ENCODE assay signal across 8 cellular contexts in the genomic region with DNA sequence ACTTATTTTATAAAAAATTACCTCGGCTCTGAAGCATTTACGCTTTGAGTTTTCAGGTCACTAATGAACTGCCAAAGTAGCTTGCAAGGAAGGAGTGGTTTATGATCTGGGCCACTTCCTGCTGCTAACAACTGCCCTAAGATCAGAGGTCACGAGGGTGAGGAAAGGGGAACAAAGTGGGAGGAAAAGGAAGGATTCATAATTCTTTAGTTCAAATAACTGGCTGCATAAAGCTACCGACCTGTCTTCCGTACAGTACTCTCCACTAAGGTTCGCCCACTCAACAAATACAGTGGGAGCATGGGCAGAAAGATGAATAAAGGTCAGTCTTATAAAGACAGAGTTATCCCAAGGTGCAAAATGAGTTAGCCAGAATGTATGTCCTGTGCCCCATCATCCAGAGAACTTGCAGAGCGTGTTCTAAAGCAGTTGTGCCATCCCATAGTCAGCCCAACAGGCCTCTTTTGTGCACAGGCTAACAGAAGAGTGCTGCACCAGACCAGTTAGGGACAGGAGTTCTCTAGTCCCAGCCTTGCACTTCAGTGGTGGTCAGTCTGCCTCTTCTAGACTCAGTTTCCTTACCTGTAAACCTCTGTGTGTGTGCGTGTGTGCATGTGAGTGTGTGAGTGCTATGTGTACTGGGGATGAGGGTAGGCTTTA.
DNase-seq lines count a peak whose midpoint lies in the region; ATAC-seq and TF ChIP-seq lines count a peak whose summit lies in the region.

No MANE protein-coding gene starts in this region.

- peak overlapping the region; percentile 22 for H2BK5ac ChIP-seq in IMR-90 (ENCODE audit: low read depth, low read length, poor library complexity, severe bottlenecking)

- peak overlapping the region; percentile 71 for H3K4me3 Mint-ChIP-seq in central memory CD8-positive, alpha-beta T cell
- no peak overlapping the region for H3K4me3 Mint-ChIP-seq in neural crest cell

- H4K5ac ChIP-seq in IMR-90 (ENCODE audit: low read depth, low read length): no peak overlapping the region

- H3K36me3 Mint-ChIP-seq in central memory CD8-positive, alpha-beta T cell (ENCODE audit: insufficient read depth): peaks cover 2% of the 10 kb centered on the region
- H3K36me3 Mint-ChIP-seq in neural crest cell (ENCODE audit: low read depth): peaks cover 4% of the 10 kb centered on the region

- POLR2A ChIA-PET in IMR-90 (lab: Charles Lee; ENCODE audit: unreplicated experiment): no interaction called here

- peak overlapping the region; percentile 47; the same call in 1 of the 3 replicates for H2BK15ac ChIP-seq in IMR-90 (ENCODE audit: low read depth, low read length)

- H3K27ac Mint-ChIP-seq in central memory CD8-positive, alpha-beta T cell (ENCODE audit: low read depth): peak overlapping the region; percentile 85
- H3K27ac Mint-ChIP-seq in neural crest cell (ENCODE audit: unreplicated experiment): peak overlapping the region; percentile 5

- peaks cover 40% of the 10 kb centered on the region for H3K9me1 ChIP-seq in IMR-90 (ENCODE audit: insufficient read depth, low read length)

- H4K8ac ChIP-seq in IMR-90 (ENCODE audit: low read depth in 2 of 2, low read length in 2 of 2): peak overlapping the region in 1 of 2 experiments; percentile 12; a peak in 2 of 4 replicates

- TF ChIP-seq POLR2A in IMR-90 (IDR thresholded peaks at IDR 0.05; ENCODE audit: low read depth, low read length): no peak

- ATAC-seq in GM18498 (IDR thresholded peaks at IDR 0.05; ENCODE audit: unreplicated experiment) (peak; percentile 40), IMR-90 (ENCODE audit: low read depth) (no peak), GM21723 (IDR thresholded peaks at IDR 0.05; ENCODE audit: unreplicated experiment) (no peak)
- ATAC-seq in central memory CD8-positive, alpha-beta T cell (replicated peaks; ENCODE audit: extremely low read depth, poor library complexity, severe bottlenecking): no peak

- dilution Hi-C loops in IMR-90 (cut with HindIII; ENCODE audit: low sequenced_read_pairs, unreplicated experiment): no loop called here

- H3K9me3 ChIP-seq in IMR-90 (ENCODE audit: control insufficient read depth, insufficient read depth, low read length): no peaks in the 10 kb centered on the region

- TF ChIP-seq CTCF in IMR-90 (conservative IDR thresholded peaks at IDR 0.05; ENCODE audit: low read depth, low read length): no peak
- no peak for TF ChIP-seq CTCF in neural crest cell (conservative IDR thresholded peaks at IDR 0.05)

- no TSS peak for BruUV-seq in IMR-90 (replicated peaks; lab: Mats Ljungman, UMichigan)

- H2AK9ac ChIP-seq in IMR-90 (replicated peaks; ENCODE audit: low read depth, low read length, poor library complexity): no peak overlapping the region

- H4K20me1 ChIP-seq in IMR-90 (ENCODE audit: insufficient read depth, low read length): peaks cover 64% of the 10 kb centered on the region

- TF ChIP-seq RAD21 in IMR-90 (IDR thresholded peaks at IDR 0.05; ENCODE audit: low read length): no peak

- peaks cover 37% of the 10 kb centered on the region for H3K4me1 Mint-ChIP-seq in central memory CD8-positive, alpha-beta T cell
- H3K4me1 Mint-ChIP-seq in neural crest cell: peaks cover 45% of the 10 kb centered on the region

- H3K4me3 ChIP-seq in IMR-90 (ENCODE audit: insufficient read depth, low read depth, low read length): no peak overlapping the region

- peak overlapping the region; percentile 31; the same call in 1 of the 2 replicates for H3K23ac ChIP-seq in IMR-90 (ENCODE audit: low read depth, low read length)

- 0 out of 2 replicates have a peak overlapping the region, but pooled peaks have one; percentile 18 for H3K18ac ChIP-seq in IMR-90 (ENCODE audit: low read depth, low read length)

- H3K27me3 Mint-ChIP-seq in central memory CD8-positive, alpha-beta T cell: no peaks in the 10 kb centered on the region
- no peaks in the 10 kb centered on the region for H3K27me3 Mint-ChIP-seq in neural crest cell (ENCODE audit: low read depth)

- 100% methylated on average over 1 of the region's 8 CpGs; no CpG with 5 or more reads in 1 of the 2 experiments for WGBS in IMR-90 (ENCODE audit: extremely low coverage in 2 of 2, insufficient read length in 1 of 2), 2 experiments

- DNase-seq in IMR-90 (no peak), neural crest cell (ENCODE audit: low read depth, low spot score) (no peak), AG20443 (ENCODE audit: low spot score) (no peak), NCI-H2029 treated with DMSO at 0.1 percent for 48 hours (lab: John Stamatoyannopoulos, UW) (no peak), iPS-NIHi7 (ENCODE audit: extremely low spot score) (no peak)
- no peak for DNase-seq in central memory CD8-positive, alpha-beta T cell (ENCODE audit: low spot score in 2 of 2)

- CTCF ChIA-PET in IMR-90 (lab: Yijun Ruan, JAX): no interaction called here

- peaks cover 33 to 79% of the 10 kb centered on the region in 2 experiments for H3K79me1 ChIP-seq in IMR-90 (ENCODE audit: low read depth in 1 of 2, low read length in 2 of 2)

- H3K9ac ChIP-seq in IMR-90 (ENCODE audit: low read depth, low read length): no peak overlapping the region

- peak overlapping the region; percentile 9; the same call in 1 of the 2 replicates for H2BK20ac ChIP-seq in IMR-90 (ENCODE audit: low read depth, low read length)

- H2AK5ac ChIP-seq in IMR-90 (ENCODE audit: low read depth, low read length): peak overlapping the region; percentile 36; the same call in 1 of the 2 replicates

- no peak overlapping the region for H3K27ac ChIP-seq in IMR-90 (ENCODE audit: insufficient read depth, low read length)

- H3K4me2 ChIP-seq in IMR-90 (ENCODE audit: low read depth, low read length): no peak overlapping the region

- no peak overlapping the region for H3K56ac ChIP-seq in IMR-90 (ENCODE audit: extremely low read depth, insufficient read depth, low read length)

- in situ Hi-C loops in IMR-90 (cut with MboI; ENCODE audit: low sequenced_read_pairs): no loop called here

- no peaks in the 10 kb centered on the region for H3K9me3 Mint-ChIP-seq in central memory CD8-positive, alpha-beta T cell
- peaks cover 4% of the 10 kb centered on the region for H3K9me3 Mint-ChIP-seq in neural crest cell

- H3K4ac ChIP-seq in IMR-90 (ENCODE audit: low read depth, low read length): peak overlapping the region; percentile 10; the same call in 1 of the 2 replicates

- peak overlapping the region; percentile 10; the same call in 1 of the 2 replicates for H4K91ac ChIP-seq in IMR-90 (ENCODE audit: insufficient read depth, low read depth, low read length)

- H3K14ac ChIP-seq in IMR-90 (replicated peaks; ENCODE audit: low read depth, low read length): 0 out of 2 replicates have a peak overlapping the region, but pooled peaks have one; percentile 46

- H2AFZ ChIP-seq in IMR-90 (replicated peaks; ENCODE audit: low read length, poor library complexity): no peak overlapping the region

- intact Hi-C loops in IMR-90 (cut with micrococcal nuclease): no loop called here

- peaks cover 40% of the 10 kb centered on the region for H3K4me1 ChIP-seq in IMR-90 (ENCODE audit: control insufficient read depth, insufficient read depth, low read length)

- H3K36me3 ChIP-seq in IMR-90 (ENCODE audit: control insufficient read depth, insufficient read depth, low read length): peaks cover 3% of the 10 kb centered on the region

- H2BK120ac ChIP-seq in IMR-90 (ENCODE audit: low read depth, low read length): 0 out of 2 replicates have a peak overlapping the region, but pooled peaks have one; percentile 1

- H3K27me3 ChIP-seq in IMR-90 (ENCODE audit: control insufficient read depth, insufficient read depth, low read length): no peaks in the 10 kb centered on the region

TF ChIP-seq in IMR-90, 13 proteins besides CTCF, POLR2A, EP300 and RAD21:
- no peak for TF ChIP-seq SMC3 (IDR thresholded peaks at IDR 0.05; ENCODE audit: low read depth, low read length)
- no peak for TF ChIP-seq MAFK (IDR thresholded peaks at IDR 0.05; ENCODE audit: low read depth, low read length)
- no peak for TF ChIP-seq BHLHE40 (IDR thresholded peaks at IDR 0.05; ENCODE audit: low read depth, low read length)
- TF ChIP-seq RFX5 (IDR thresholded peaks at IDR 0.05; ENCODE audit: low read depth, low read length): no peak
- no peak for TF ChIP-seq MXI1 (IDR thresholded peaks at IDR 0.05; ENCODE audit: borderline replicate concordance, low read depth, low read length)
- no peak for TF ChIP-seq FOS (IDR thresholded peaks at IDR 0.05; ENCODE audit: low read depth, low read length)
- TF ChIP-seq CHD1 (IDR thresholded peaks at IDR 0.05; ENCODE audit: low read depth, low read length): no peak
- TF ChIP-seq RCOR1 (IDR thresholded peaks at IDR 0.05; ENCODE audit: insufficient replicate concordance, low read length): no peak
- no peak for TF ChIP-seq MAZ (IDR thresholded peaks at IDR 0.05; ENCODE audit: borderline replicate concordance, low read depth, low read length)
- TF ChIP-seq, protein P1, sequence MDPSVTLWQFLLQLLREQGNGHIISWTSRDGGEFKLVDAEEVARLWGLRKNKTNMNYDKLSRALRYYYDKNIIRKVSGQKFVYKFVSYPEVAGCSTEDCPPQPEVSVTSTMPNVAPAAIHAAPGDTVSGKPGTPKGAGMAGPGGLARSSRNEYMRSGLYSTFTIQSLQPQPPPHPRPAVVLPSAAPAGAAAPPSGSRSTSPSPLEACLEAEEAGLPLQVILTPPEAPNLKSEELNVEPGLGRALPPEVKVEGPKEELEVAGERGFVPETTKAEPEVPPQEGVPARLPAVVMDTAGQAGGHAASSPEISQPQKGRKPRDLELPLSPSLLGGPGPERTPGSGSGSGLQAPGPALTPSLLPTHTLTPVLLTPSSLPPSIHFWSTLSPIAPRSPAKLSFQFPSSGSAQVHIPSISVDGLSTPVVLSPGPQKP (IDR thresholded peaks at IDR 0.05; ENCODE audit: borderline replicate concordance, low read depth, low read length): no peak
- TF ChIP-seq, protein P2, sequence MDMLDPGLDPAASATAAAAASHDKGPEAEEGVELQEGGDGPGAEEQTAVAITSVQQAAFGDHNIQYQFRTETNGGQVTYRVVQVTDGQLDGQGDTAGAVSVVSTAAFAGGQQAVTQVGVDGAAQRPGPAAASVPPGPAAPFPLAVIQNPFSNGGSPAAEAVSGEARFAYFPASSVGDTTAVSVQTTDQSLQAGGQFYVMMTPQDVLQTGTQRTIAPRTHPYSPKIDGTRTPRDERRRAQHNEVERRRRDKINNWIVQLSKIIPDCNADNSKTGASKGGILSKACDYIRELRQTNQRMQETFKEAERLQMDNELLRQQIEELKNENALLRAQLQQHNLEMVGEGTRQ (IDR thresholded peaks at IDR 0.05; ENCODE audit: low read depth, low read length): no peak
- TF ChIP-seq CEBPB (IDR thresholded peaks at IDR 0.05; ENCODE audit: low read depth, low read length): no peak
- no peak for TF ChIP-seq NFE2L2 (IDR thresholded peaks at IDR 0.05; ENCODE audit: low read depth, low read length)
